ENCODE assay signal across 12 cellular contexts in genomic region chr12:95802482-95803264, GRCh38. TPM values are rescaled to one million over a fixed set of nuclear protein-coding genes. Genes with fewer than 3 reads are reported as not detected.
DNase-seq lines count a peak whose midpoint lies in the region; ATAC-seq and TF ChIP-seq lines count a peak whose summit lies in the region.
"Had no signal": no experiment of that assay in that cellular context is flagged by ENCODE, and none has a peak within 500 bp of the region (broad histone marks: within the 10 kb centered on the region; RNA-seq: fewer than 3 reads in every experiment).

No MANE protein-coding gene starts in this region.

- no peak for TF ChIP-seq POLR2A in uterus (IDR thresholded peaks at IDR 0.05)

- no peak overlapping the region for H3K4me3 Mint-ChIP-seq in osteocyte (ENCODE audit: unreplicated experiment)

- intact Hi-C loops in uterus (cut with DNase I; ENCODE audit: low total_unique reads) = no loop called here

- no peak overlapping the region for H3K27ac ChIP-seq in uterus
- H3K27ac ChIP-seq: adrenal gland, WERI-Rb-1 had no signal

- in situ Hi-C loops in Caki2 (cut with HindIII; ENCODE audit: low pct_unique_long_range_greater_than_20kb, low sequenced_read_pairs) = no loop called here

- H3K4me1 ChIP-seq in uterus = no peaks in the 10 kb centered on the region
- H3K4me1 ChIP-seq: adrenal gland had no signal

- H3K27ac Mint-ChIP-seq in osteocyte (ENCODE audit: unreplicated experiment) = peak overlapping the region; percentile 85

- H3K9me3 ChIP-seq in uterus = no peaks in the 10 kb centered on the region
- H3K9me3 ChIP-seq: adrenal gland had no signal

- DNase-seq in Caki2 (ENCODE audit: low read depth) (peak; percentile 94), RPMI7951 (ENCODE audit: low read depth) (peak; percentile 81), fibroblast of pulmonary artery (ENCODE audit: low read depth) (peak; percentile 83), osteocyte (ENCODE audit: extremely low spot score, unreplicated experiment) (no peak), uterus (no peak)
- DNase-seq in activated CD8-positive, alpha-beta memory T cell treated with anti-CD3 and anti-CD28 coated beads for 24 hours = no peak
- DNase-seq: adrenal gland, DND-41, NCI-H510A, WERI-Rb-1 had no signal

- peaks cover 5% of the 10 kb centered on the region for H3K36me3 Mint-ChIP-seq in osteocyte (ENCODE audit: unreplicated experiment)

- ATAC-seq in HG02938 (IDR thresholded peaks at IDR 0.05; ENCODE audit: unreplicated experiment) = no peak
- no peak for ATAC-seq in HG03095 (IDR thresholded peaks at IDR 0.05; ENCODE audit: unreplicated experiment)

- no peaks in the 10 kb centered on the region for H3K27me3 Mint-ChIP-seq in osteocyte (ENCODE audit: unreplicated experiment)

- no peaks in the 10 kb centered on the region for H3K9me3 Mint-ChIP-seq in osteocyte (ENCODE audit: unreplicated experiment)

- H3K36me3 ChIP-seq in uterus = no peaks in the 10 kb centered on the region
- H3K36me3 ChIP-seq: adrenal gland, WERI-Rb-1 had no signal

- TF ChIP-seq CTCF in fibroblast of pulmonary artery (IDR thresholded peaks at IDR 0.05; ENCODE audit: low read length, missing control alignments) (no peak), osteocyte (IDR thresholded peaks at IDR 0.05) (no peak), uterus (IDR thresholded peaks at IDR 0.05) (no peak)

- H3K27me3 ChIP-seq in uterus = no peaks in the 10 kb centered on the region
- H3K27me3 ChIP-seq: adrenal gland had no signal

- H3K4me3 ChIP-seq in fibroblast of pulmonary artery (replicated peaks; ENCODE audit: low read depth, low read length) = no peak overlapping the region
- H3K4me3 ChIP-seq in uterus = no peak overlapping the region
- H3K4me3 ChIP-seq: adrenal gland had no signal

- H3K4me1 Mint-ChIP-seq in osteocyte (ENCODE audit: unreplicated experiment) = peaks cover 58% of the 10 kb centered on the region

RNA-seq across cellular contexts. Expression of gene NTN4, which starts 12.1 kb away (rescaled TPM):
- total RNA-seq in Caki2 (2014; rRNA removed; shearing (Covaris generic); ENCODE audit: low replicate concordance) = 70.3 and 91.7 TPM in 2 replicates
- total RNA-seq in RPMI7951 (2014; rRNA removed; shearing (Covaris generic)) = 1.4 and 3.1 TPM in 2 replicates
- total RNA-seq in osteocyte (654 and 670 TPM in 2 replicates), uterus (10 to 100 TPM; 16.6 to 86.8 (median 28.2) TPM)

RNA-seq across cellular contexts. Expression of gene SNRPF, which starts 56.1 kb away (rescaled TPM):
- total RNA-seq in Caki2 (2014; rRNA removed; shearing (Covaris generic); ENCODE audit: low replicate concordance) = 5.6 and 6.7 TPM in 2 replicates
- 23.0 and 29.6 TPM in 2 replicates for total RNA-seq in RPMI7951 (2014; rRNA removed; shearing (Covaris generic))
- total RNA-seq in osteocyte (15.7 and 18.1 TPM in 2 replicates), uterus (10 to 100 TPM in 3 of 4 donors, under 1 TPM in 1; 0.26 to 23.1 (median 16.1) TPM)

Comparison
In these comparisons a context has a peak if more than half of its experiments do, and no peak if none do; other contexts are left out.
1. DNase-seq: peak in Caki2 (single experiment), RPMI7951 (single experiment) and fibroblast of pulmonary artery (single experiment); none in osteocyte (single experiment), activated CD8-positive, alpha-beta memory T cell treated with anti-CD3 and anti-CD28 coated beads for 24 hours (single experiment) and uterus (0 of 2).